6 cellular contexts compared by ENCODE assay signal in genomic region chr1:44738985-44739360, GRCh38. TPM values are rescaled to one million over a fixed set of nuclear protein-coding genes. Genes with fewer than 3 reads are reported as not detected.
DNase-seq lines count a peak whose midpoint lies in the region; ATAC-seq and TF ChIP-seq lines count a peak whose summit lies in the region.
"Not testable (repeated sequence)": the region's sequence is repeated elsewhere in the genome, so short reads cannot be mapped to it uniquely, and the experiment has no call there.

No MANE protein-coding gene starts in this region.

- not testable (repeated sequence) for TF ChIP-seq RAD21 in neural cell (conservative IDR thresholded peaks at IDR 0.05)

- not testable (repeated sequence) for TF ChIP-seq EP300 in neural cell (conservative IDR thresholded peaks at IDR 0.05; ENCODE audit: poor library complexity, severe bottlenecking); tibial nerve (IDR thresholded peaks at IDR 0.05)

- peak overlapping the region; percentile 84 for H3K9ac ChIP-seq in GM23248
- H3K9ac ChIP-seq in SU-DHL-6 (ENCODE audit: low read length): peak overlapping the region; percentile 95
- H3K9ac ChIP-seq in neural cell (ENCODE audit: low read length): peak overlapping the region; percentile 51

- H3K4me2 ChIP-seq in GM23248 (ENCODE audit: unreplicated experiment): peak overlapping the region; percentile 87
- peak overlapping the region; percentile 95 for H3K4me2 ChIP-seq in SU-DHL-6 (ENCODE audit: low read depth, low read length, poor library complexity, severe bottlenecking)
- peak overlapping the region; percentile 37 for H3K4me2 ChIP-seq in neural cell (ENCODE audit: low read length)

- peaks cover 38% of the 10 kb centered on the region for H3K4me1 Mint-ChIP-seq in brain

- not testable (repeated sequence) for TF ChIP-seq POLR2A in tibial nerve (IDR thresholded peaks at IDR 0.05)

- not testable (repeated sequence) for H4K20me1 ChIP-seq in GM23248 (ENCODE audit: insufficient read depth); SU-DHL-6 (ENCODE audit: low read depth, low read length); neural cell (ENCODE audit: insufficient read depth)

- peak overlapping the region; percentile 94 to 98 (median 94) for H3K4me3 Mint-ChIP-seq in brain

- not testable (repeated sequence) for H3K27me3 ChIP-seq in GM23248 (replicated peaks; ENCODE audit: insufficient read depth); SU-DHL-6 (ENCODE audit: low read length); heart right ventricle; neural cell (ENCODE audit: insufficient read depth, low read depth, low read length); tibial nerve

- peaks cover 43% of the 10 kb centered on the region for H3K79me2 ChIP-seq in GM23248 (ENCODE audit: insufficient read depth)
- peaks cover 37% of the 10 kb centered on the region for H3K79me2 ChIP-seq in SU-DHL-6 (ENCODE audit: insufficient read depth, low read length)
- H3K79me2 ChIP-seq in neural cell (replicated peaks; ENCODE audit: insufficient read depth, low read length): not testable (repeated sequence)

- peak in 1 of 8 donors; percentile 3 for ATAC-seq in heart right ventricle

- in situ Hi-C loops in GM23248 (cut with MboI): not testable (repeated sequence)

- intact Hi-C loops in heart right ventricle (cut with DNase I): loop anchor here in 5 of 10 donors (1.0 to 10.0 kb wide), 5 partner anchors 8 to 566 kb away; partner anchors contain the start of genes RPS8 (in 2 of the 5) and RNU5D-1 (in 1 of the 5)

- 83 to 100% methylated on average over 1 of the region's 1 CpG for WGBS in GM23248 (ENCODE audit: low coverage in 1 of 2, low lambda C conversion rate in 2 of 2, missing lambda C conversion rate in 2 of 2), 2 experiments
- WGBS in heart right ventricle, 2 donors: 56 to 87% methylated on average over 1 of the region's 1 CpG
- WGBS in tibial nerve, 2 donors: 88 to 92% methylated on average over 1 of the region's 1 CpG

- not testable (repeated sequence) for H3K36me3 ChIP-seq in GM23248 (ENCODE audit: low read depth); heart right ventricle; neural cell (ENCODE audit: insufficient read depth, low read length); tibial nerve
- peaks cover 11% of the 10 kb centered on the region for H3K36me3 ChIP-seq in SU-DHL-6 (ENCODE audit: low read length)

- not testable (repeated sequence) for H3K9me3 Mint-ChIP-seq in brain

- H3K4me1 ChIP-seq in GM23248 (ENCODE audit: insufficient read depth) (peaks cover 13% of the 10 kb centered on the region; the same call in 1 of the 2 replicates), heart right ventricle (peaks cover 0 to 11% (median 8%) of the 10 kb centered on the region in 9 donors)
- not testable (repeated sequence) for H3K4me1 ChIP-seq in tibial nerve

- DNase-seq in GM23248; heart right ventricle; tibial nerve (ENCODE audit: low spot score in 2 of 2): not testable (repeated sequence)

- not testable (repeated sequence) for H3K9me2 ChIP-seq in GM23248 (ENCODE audit: insufficient read depth); SU-DHL-6 (replicated peaks; ENCODE audit: insufficient read depth, low read length); neural cell (ENCODE audit: insufficient read depth, low read length)

- H2AFZ ChIP-seq in GM23248: peak overlapping the region; percentile 95
- H2AFZ ChIP-seq in SU-DHL-6 (ENCODE audit: low read depth, low read length, severe bottlenecking): peak overlapping the region; percentile 45
- peak overlapping the region; percentile 92 for H2AFZ ChIP-seq in neural cell (ENCODE audit: low read depth, low read length)

- not testable (repeated sequence) for TF ChIP-seq CTCF in SU-DHL-6 (IDR thresholded peaks at IDR 0.05; ENCODE audit: insufficient read depth, low read length, poor library complexity, severe bottlenecking); brain (conservative IDR thresholded peaks at IDR 0.05); heart right ventricle (IDR thresholded peaks at IDR 0.05); neural cell (IDR thresholded peaks at IDR 0.05; ENCODE audit: poor library complexity, severe bottlenecking); tibial nerve (IDR thresholded peaks at IDR 0.05)

- H3K27me3 Mint-ChIP-seq in brain: peaks cover 11% of the 10 kb centered on the region

- peak overlapping the region; percentile 87 for H3K4me3 ChIP-seq in GM23248
- peak overlapping the region; percentile 80 for H3K4me3 ChIP-seq in SU-DHL-6 (ENCODE audit: insufficient read depth, low read length, poor library complexity, severe bottlenecking)
- peak overlapping the region; percentile 31 to 64 (median 52) for H3K4me3 ChIP-seq in heart right ventricle
- peak overlapping the region; percentile 69 for H3K4me3 ChIP-seq in neural cell (ENCODE audit: low read length)
- peak overlapping the region; percentile 45 to 66 (median 60) for H3K4me3 ChIP-seq in tibial nerve

- H3K9me3 ChIP-seq in GM23248 (ENCODE audit: low read depth); SU-DHL-6 (ENCODE audit: insufficient read depth, low read length); heart right ventricle; neural cell (ENCODE audit: low read length); tibial nerve: not testable (repeated sequence)

- not testable (repeated sequence) for H3F3A ChIP-seq in GM23248 (ENCODE audit: insufficient read depth); SU-DHL-6 (ENCODE audit: insufficient read depth); neural cell (ENCODE audit: insufficient read depth, low read length, poor library complexity, severe bottlenecking)

- H3K27ac Mint-ChIP-seq in brain: peak overlapping the region; percentile 92 to 99 (median 96)

- not testable (repeated sequence) for H3K36me3 Mint-ChIP-seq in brain

- H3K27ac ChIP-seq in GM23248 (peak overlapping the region; percentile 70), SU-DHL-6 (ENCODE audit: low read depth, low read length) (peak overlapping the region; percentile 63), heart right ventricle (peak overlapping the region; percentile 34 to 91 (median 82)), neural cell (ENCODE audit: low read length) (peak overlapping the region; percentile 54), tibial nerve (peak overlapping the region; percentile 83 to 95 (median 91))

RNA-seq across cellular contexts. Expression of gene KIF2C, which starts 0.7 kb away (rescaled TPM):
- 14.2 and 16.9 TPM in 2 replicates for total RNA-seq in GM23248 (2014; rRNA removed; shearing (Covaris generic))
- polyA plus RNA-seq in GM23248 (2016; fragmentation: Nextera tagmentation; extraction: Ambion mirVana): 16.4 and 16.7 TPM in 2 replicates
- 43.1 TPM for polyA plus RNA-seq in brain (ENCODE audit: insufficient read depth, low read depth, low replicate concordance)
- total RNA-seq in heart right ventricle: 1 to 10 TPM in 7 of 10 donors, under 1 TPM in 3; 0.73 to 3.7 (median 1.4) TPM
- 1 to 10 TPM in 1 of 2 donors, under 1 TPM in 1; 0.22 to 1.0 TPM for polyA plus RNA-seq in heart right ventricle
- polyA plus RNA-seq in neural cell: 1.5 and 3.8 TPM in 2 replicates
- polyA minus RNA-seq in neural cell: 1.2 and 1.5 TPM in 2 replicates
- 1 to 10 TPM in 2 of 4 donors, under 1 TPM in 1, not detected in 1; 0.63 to 3.3 (median 2.7) TPM for total RNA-seq in tibial nerve

RNA-seq across cellular contexts. Expression of gene RNU5D-1, which starts 8.0 kb away (rescaled TPM):
- total RNA-seq in GM23248 (2014; rRNA removed; shearing (Covaris generic)): not detected in 2 replicates
- polyA plus RNA-seq in GM23248 (2016; fragmentation: Nextera tagmentation; extraction: Ambion mirVana): not detected in 2 replicates
- not detected for polyA plus RNA-seq in brain (ENCODE audit: insufficient read depth, low read depth, low replicate concordance)
- total RNA-seq in heart right ventricle: not detected
- not detected for polyA plus RNA-seq in heart right ventricle
- not detected in 2 replicates for polyA plus RNA-seq in neural cell
- polyA minus RNA-seq in neural cell: not detected in 2 replicates
- total RNA-seq in tibial nerve: not detected

RNA-seq across cellular contexts. Expression of gene RPS8, which starts 36.4 kb away (rescaled TPM):
- total RNA-seq in GM23248 (2014; rRNA removed; shearing (Covaris generic)): 1,375 and 2,062 TPM in 2 replicates
- polyA plus RNA-seq in GM23248 (2016; fragmentation: Nextera tagmentation; extraction: Ambion mirVana) (570 and 596 TPM in 2 replicates), brain (ENCODE audit: insufficient read depth, low read depth, low replicate concordance) (1,971 TPM), heart right ventricle (1,000 to 10,000 TPM; 1,461 to 1,942 TPM), neural cell (2,015 and 2,061 TPM in 2 replicates)
- total RNA-seq in heart right ventricle (1,000 to 10,000 TPM in 1 of 10 donors, 100 to 1,000 TPM in 9; 587 to 1,039 (median 681) TPM), tibial nerve (1,000 to 10,000 TPM; 2,048 to 2,345 (median 2,235) TPM)
- 644 and 721 TPM in 2 replicates for polyA minus RNA-seq in neural cell

RNA-seq across cellular contexts. Expression of gene BEST4, which starts 49.0 kb away (rescaled TPM):
- total RNA-seq in GM23248 (2014; rRNA removed; shearing (Covaris generic)): 0.32 and 0.76 TPM in 2 replicates
- polyA plus RNA-seq in GM23248 (2016; fragmentation: Nextera tagmentation; extraction: Ambion mirVana) (0.30 and 0.31 TPM in 2 replicates), brain (ENCODE audit: insufficient read depth, low read depth, low replicate concordance) (0.87 TPM), heart right ventricle (under 1 TPM; 0.07 to 0.44 TPM), neural cell (not detected in 2 replicates)
- total RNA-seq in heart right ventricle (under 1 TPM in 5 of 10 donors, not detected in 5; 0.11 to 0.31 (median 0.16) TPM), tibial nerve (under 1 TPM in 2 of 4 donors, not detected in 2; 0.21 to 0.98 TPM)
- not detected in 2 replicates for polyA minus RNA-seq in neural cell

Comparison
In these comparisons a context has a peak if more than half of its experiments do, and no peak if none do; other contexts are left out.
1. H2AFZ ChIP-seq: peak in every context shown above with its lines; median percentile 95 in GM23248; 92 in neural cell; 45 in SU-DHL-6.
2. H3K4me2 ChIP-seq: peak in every context shown above with its lines; median percentile 95 in SU-DHL-6; 87 in GM23248; 37 in neural cell.